8 cellular contexts compared by ENCODE assay signal in the genomic region with DNA sequence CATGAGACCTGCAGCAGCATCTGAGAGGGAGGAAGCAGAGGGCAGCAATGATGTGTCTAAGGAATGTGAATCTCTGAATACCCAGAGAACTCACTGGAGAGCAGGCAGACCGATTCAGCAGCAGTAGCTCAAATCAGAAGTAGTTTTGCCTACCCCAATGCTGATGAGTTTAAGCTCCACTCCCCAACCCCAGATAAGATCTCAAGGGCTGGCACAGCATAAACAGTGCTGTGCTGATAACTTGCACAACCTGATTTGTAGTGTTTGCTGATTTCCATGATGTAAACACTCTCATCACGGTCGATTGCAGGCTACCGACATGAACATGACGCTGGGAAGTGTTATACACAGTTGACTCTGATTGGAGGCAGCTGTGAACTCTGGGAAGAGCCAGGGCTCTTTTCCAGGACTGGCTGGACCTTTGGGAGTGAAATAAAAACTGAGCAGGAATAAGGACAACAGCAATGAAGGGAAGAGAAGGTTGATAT. TPM values are rescaled to one million over a fixed set of nuclear protein-coding genes. Genes with fewer than 3 reads are reported as not detected.
A peak's percentile ranks its signal among the peaks of the same experiment; 100 is the strongest.
DNase-seq lines count a peak whose midpoint lies in the region; TF ChIP-seq lines count a peak whose summit lies in the region.

No MANE protein-coding gene starts in this region.

- DNase-seq in HuH-7.5 (ENCODE audit: low spot score), result peak; percentile 43
- DNase-seq in colonic mucosa, result peak; percentile 84
- no peak for DNase-seq in mesothelial cell of epicardium (ENCODE audit: low spot score in 2 of 2, unreplicated experiment in 2 of 2)
- DNase-seq in ascending aorta (ENCODE audit: low spot score in 2 of 2), result no peak
- no peak for DNase-seq in CD8-positive, alpha-beta memory T cell
- no peak for DNase-seq in RKO (ENCODE audit: low spot score)
- DNase-seq in NCI-H524 (lab: John Stamatoyannopoulos, UW), result no peak

- H3K9me3 ChIP-seq in colonic mucosa (no peaks in the 10 kb centered on the region), ascending aorta (no peaks in the 10 kb centered on the region)
- no peaks in the 10 kb centered on the region for H3K9me3 ChIP-seq in CD8-positive, alpha-beta memory T cell (ENCODE audit: low read length)

- H3K4me3 ChIP-seq in ACC112 (ENCODE audit: low read depth, low read length), result peak overlapping the region; percentile 62
- H3K4me3 ChIP-seq in colonic mucosa, result no peak overlapping the region
- no peak overlapping the region for H3K4me3 ChIP-seq in ascending aorta
- H3K4me3 ChIP-seq in CD8-positive, alpha-beta memory T cell (ENCODE audit: low read length), result no peak overlapping the region

- no peak overlapping the region for H3K4me3 Mint-ChIP-seq in mesothelial cell of epicardium
- H3K4me3 Mint-ChIP-seq in CD8-positive, alpha-beta memory T cell, result no peak overlapping the region

- H3K4me1 ChIP-seq in ACC112 (ENCODE audit: control insufficient read depth, insufficient read depth, low read length, unreplicated experiment), result no peaks in the 10 kb centered on the region
- peaks cover 8% of the 10 kb centered on the region for H3K4me1 ChIP-seq in colonic mucosa
- no peaks in the 10 kb centered on the region for H3K4me1 ChIP-seq in ascending aorta
- H3K4me1 ChIP-seq in CD8-positive, alpha-beta memory T cell (ENCODE audit: insufficient read depth, low read length), result no peaks in the 10 kb centered on the region

- POLR2A ChIA-PET in CD8-positive, alpha-beta memory T cell (lab: Charles Lee), result no interaction called here

- peak overlapping the region; percentile 20 to 73 for H3K9ac ChIP-seq in colonic mucosa (ENCODE audit: low read depth in 2 of 2, low read length in 2 of 2)

- H3K27ac Mint-ChIP-seq in mesothelial cell of epicardium, result peak overlapping the region; percentile 71
- H3K27ac Mint-ChIP-seq in CD8-positive, alpha-beta memory T cell, result no peak overlapping the region

- no peak overlapping the region for H3K27ac ChIP-seq in ACC112 (ENCODE audit: low read depth, low read length)
- H3K27ac ChIP-seq in colonic mucosa, result peak overlapping the region; percentile 84
- H3K27ac ChIP-seq in ascending aorta, result no peak overlapping the region
- H3K27ac ChIP-seq in CD8-positive, alpha-beta memory T cell (ENCODE audit: low read depth, low read length), result no peak overlapping the region

- intact Hi-C loops in colonic mucosa (cut with DNase I) (no loop called here), ascending aorta (cut with DNase I) (no loop called here)

- H3K36me3 Mint-ChIP-seq in mesothelial cell of epicardium, result no peaks in the 10 kb centered on the region
- no peaks in the 10 kb centered on the region for H3K36me3 Mint-ChIP-seq in CD8-positive, alpha-beta memory T cell

- no peaks in the 10 kb centered on the region for H3K27me3 Mint-ChIP-seq in mesothelial cell of epicardium (ENCODE audit: low read depth)
- peaks cover 2 to 11% of the 10 kb centered on the region in 2 donors for H3K27me3 Mint-ChIP-seq in CD8-positive, alpha-beta memory T cell

- H3K79me2 ChIP-seq in ACC112 (ENCODE audit: control insufficient read depth, insufficient read depth, low read length, unreplicated experiment), result no peaks in the 10 kb centered on the region

- H2AFZ ChIP-seq in ACC112 (ENCODE audit: low read length, unreplicated experiment), result peak overlapping the region; percentile 58

- H3K9me3 Mint-ChIP-seq in mesothelial cell of epicardium, result no peaks in the 10 kb centered on the region
- H3K9me3 Mint-ChIP-seq in CD8-positive, alpha-beta memory T cell, result no peaks in the 10 kb centered on the region

- TF ChIP-seq CTCF in colonic mucosa (IDR thresholded peaks at IDR 0.05) (no peak), mesothelial cell of epicardium (IDR thresholded peaks at IDR 0.05; ENCODE audit: unreplicated experiment) (no peak), ascending aorta (IDR thresholded peaks at IDR 0.05) (no peak)

- H3K27me3 ChIP-seq in ACC112 (ENCODE audit: insufficient read depth, low read length) (peaks cover 37% of the 10 kb centered on the region), colonic mucosa (no peaks in the 10 kb centered on the region), ascending aorta (no peaks in the 10 kb centered on the region)
- no peaks in the 10 kb centered on the region for H3K27me3 ChIP-seq in CD8-positive, alpha-beta memory T cell (ENCODE audit: insufficient read depth, low read length, poor library complexity, severe bottlenecking)

- CTCF ChIA-PET in CD8-positive, alpha-beta memory T cell (lab: Charles Lee), result no interaction called here

- H3K36me3 ChIP-seq in ACC112 (ENCODE audit: insufficient read depth, low read length), result no peaks in the 10 kb centered on the region
- H3K36me3 ChIP-seq in colonic mucosa, result no peaks in the 10 kb centered on the region
- H3K36me3 ChIP-seq in ascending aorta, result no peaks in the 10 kb centered on the region
- no peaks in the 10 kb centered on the region for H3K36me3 ChIP-seq in CD8-positive, alpha-beta memory T cell (ENCODE audit: insufficient read depth, low read length)

- peaks cover 49% of the 10 kb centered on the region for H3K4me1 Mint-ChIP-seq in mesothelial cell of epicardium
- H3K4me1 Mint-ChIP-seq in CD8-positive, alpha-beta memory T cell, result no peaks in the 10 kb centered on the region

RNA-seq across cellular contexts. Expression of gene HMGCS2, which starts 11.2 kb away (rescaled TPM):
- total RNA-seq in colonic mucosa (100 to 1,000 TPM; 271 to 374 TPM), mesothelial cell of epicardium (0.47 to 1.4 TPM (median 0.51 TPM) in 3 replicates), ascending aorta (6.8 TPM)
- not detected for total RNA-seq in CD8-positive, alpha-beta memory T cell
- polyA plus RNA-seq in CD8-positive, alpha-beta memory T cell, result not detected

RNA-seq across cellular contexts. Expression of gene REG4, which starts 31.3 kb away (rescaled TPM):
- 100 to 1,000 TPM in 1 of 2 donors, 10 to 100 TPM in 1; 90.2 to 169 TPM for total RNA-seq in colonic mucosa
- 0.16 to 0.29 TPM in 2 of 3 replicates, not detected in the other for total RNA-seq in mesothelial cell of epicardium
- total RNA-seq in ascending aorta, result not detected
- 1 to 10 TPM; 2.5 to 3.0 TPM for total RNA-seq in CD8-positive, alpha-beta memory T cell
- 4.4 TPM for polyA plus RNA-seq in CD8-positive, alpha-beta memory T cell

Comparison
In these comparisons a context has a peak if more than half of its experiments do, and no peak if none do; other contexts are left out.
1. DNase-seq: peak in HuH-7.5 (single experiment) and colonic mucosa (single experiment); none in mesothelial cell of epicardium (0 of 2), ascending aorta (0 of 2), CD8-positive, alpha-beta memory T cell (0 of 5), RKO (single experiment) and NCI-H524 (0 of 2).
2. RNA of gene HMGCS2, which starts 11.2 kb away (total RNA-seq): 271 to 374 TPM in colonic mucosa; 6.8 TPM in ascending aorta (single experiment), 0.47 to 1.4 TPM in mesothelial cell of epicardium and not detected in CD8-positive, alpha-beta memory T cell; every median in the first group is over 10 times any median in the second.
3. RNA of gene REG4, which starts 31.3 kb away (total RNA-seq): 90.2 to 169 TPM in colonic mucosa; 2.5 to 3.0 TPM in CD8-positive, alpha-beta memory T cell, 0.16 to 0.29 TPM in mesothelial cell of epicardium and not detected in ascending aorta (single experiment); every median in the first group is over 10 times any median in the second.